ENCODE assay signal across 8 cellular contexts in genomic region chr1:243483084-243483845, GRCh38.
DNase-seq lines count a peak whose midpoint lies in the region; ATAC-seq and TF ChIP-seq lines count a peak whose summit lies in the region.

No MANE protein-coding gene starts in this region.

- H3K4me3 ChIP-seq in left ventricle myocardium inferior = peak overlapping the region; percentile 61
- peak overlapping the region; percentile 34 to 63 (median 54) for H3K4me3 ChIP-seq in sigmoid colon
- no peak overlapping the region for H3K4me3 ChIP-seq in MM.1S (ENCODE audit: low read length)

- no peaks in the 10 kb centered on the region for H3F3A ChIP-seq in MM.1S (ENCODE audit: insufficient read depth, low read length)

- H3K4me1 Mint-ChIP-seq in activated T-cell treated with anti-CD3 and anti-CD28 coated beads, Interleukin-2, amount 50 U/mL, for 72 hours (ENCODE audit: low read depth) = peaks cover 20% of the 10 kb centered on the region

- H3K27ac ChIP-seq in left ventricle myocardium inferior (replicated peaks) = no peak overlapping the region
- H3K27ac ChIP-seq in sigmoid colon = peak overlapping the region in 3 of 4 donors; percentile 14 to 39 (median 24)
- H3K27ac ChIP-seq in MM.1S (ENCODE audit: low read length) = no peak overlapping the region

- H3K27me3 ChIP-seq in left ventricle myocardium inferior (ENCODE audit: low read depth) (no peaks in the 10 kb centered on the region), sigmoid colon (no peaks in the 10 kb centered on the region), MM.1S (replicated peaks; ENCODE audit: insufficient read depth, low read length) (no peaks in the 10 kb centered on the region)

- WGBS in sigmoid colon, 2 donors = 27 to 81% methylated on average over 62 of the region's 62 CpGs

- H2AFZ ChIP-seq in MM.1S (ENCODE audit: low read length) = no peak overlapping the region

- no peak for TF ChIP-seq POLR2A in sigmoid colon (IDR thresholded peaks at IDR 0.05)

- ATAC-seq in GM19043 (IDR thresholded peaks at IDR 0.05; ENCODE audit: low read depth, unreplicated experiment) = peak; percentile 43
- peak; percentile 47 for ATAC-seq in activated T-cell treated with anti-CD3 and anti-CD28 coated beads, Interleukin-2, amount 50 U/mL, for 72 hours (replicated peaks in 1 of 2)

- H3K4me3 Mint-ChIP-seq in activated T-cell treated with anti-CD3 and anti-CD28 coated beads, Interleukin-2, amount 50 U/mL, for 72 hours = peak overlapping the region; percentile 76 to 77

- H3K27ac Mint-ChIP-seq in activated T-cell treated with anti-CD3 and anti-CD28 coated beads, Interleukin-2, amount 50 U/mL, for 72 hours = no peak overlapping the region

- no peaks in the 10 kb centered on the region for H3K9me2 ChIP-seq in MM.1S (replicated peaks; ENCODE audit: insufficient read depth, low read length)

- intact Hi-C loops in left ventricle myocardium inferior (cut with micrococcal nuclease) = no loop called here
- intact Hi-C loops in sigmoid colon (cut with DNase I) = loop anchor here (5.0 kb wide), 2 partner anchors 264 to 789 kb away; no protein-coding TSS in a partner anchor

- H3K4me1 ChIP-seq in left ventricle myocardium inferior = peaks cover 19% of the 10 kb centered on the region
- peaks cover 0 to 17% (median 11%) of the 10 kb centered on the region in 4 donors for H3K4me1 ChIP-seq in sigmoid colon
- H3K4me1 ChIP-seq in MM.1S (ENCODE audit: low read length) = no peaks in the 10 kb centered on the region

- no peak overlapping the region for H3K4me2 ChIP-seq in MM.1S (ENCODE audit: low read depth, low read length)

- no peaks in the 10 kb centered on the region for H3K27me3 Mint-ChIP-seq in activated T-cell treated with anti-CD3 and anti-CD28 coated beads, Interleukin-2, amount 50 U/mL, for 72 hours (ENCODE audit: low read depth)

- H3K79me2 ChIP-seq in MM.1S (ENCODE audit: low read length) = no peaks in the 10 kb centered on the region

- DNase-seq in activated T-cell treated with anti-CD3 and anti-CD28 coated beads, Interleukin-2, amount 50 U/mL, for 72 hours = peak; percentile 6 to 19
- no peak for DNase-seq in left ventricle myocardium inferior
- DNase-seq in sigmoid colon = peak; percentile 69
- DNase-seq in COLO829 (ENCODE audit: low spot score) = no peak
- no peak for DNase-seq in GM19240 (ENCODE audit: insufficient read length, low spot score)
- no peak for DNase-seq in T1000 (lab: John Stamatoyannopoulos, UW)
- DNase-seq in MM.1S = no peak

- peaks cover 0 to 3% of the 10 kb centered on the region in 2 donors for H3K36me3 Mint-ChIP-seq in activated T-cell treated with anti-CD3 and anti-CD28 coated beads, Interleukin-2, amount 50 U/mL, for 72 hours (ENCODE audit: insufficient read depth in 2 of 2)

- no peak overlapping the region for H3K9ac ChIP-seq in MM.1S (ENCODE audit: low read length)

- TF ChIP-seq CTCF in left ventricle myocardium inferior (IDR thresholded peaks at IDR 0.05; ENCODE audit: borderline replicate concordance) (peak; percentile 32), sigmoid colon (IDR thresholded peaks at IDR 0.05) (peak in 3 of 4 experiments; percentile 9 to 46 (median 17)), MM.1S (IDR thresholded peaks at IDR 0.05; ENCODE audit: low read length) (no peak)

- peaks cover 0 to 3% of the 10 kb centered on the region in 2 donors for H3K9me3 Mint-ChIP-seq in activated T-cell treated with anti-CD3 and anti-CD28 coated beads, Interleukin-2, amount 50 U/mL, for 72 hours

- no peak for TF ChIP-seq EP300 in sigmoid colon (IDR thresholded peaks at IDR 0.05)

- H3K9me3 ChIP-seq in left ventricle myocardium inferior (replicated peaks) (no peaks in the 10 kb centered on the region), sigmoid colon (no peaks in the 10 kb centered on the region), MM.1S (replicated peaks; ENCODE audit: insufficient read depth, low read length) (no peaks in the 10 kb centered on the region)

- H4K20me1 ChIP-seq in MM.1S (ENCODE audit: insufficient read depth, low read length) = no peaks in the 10 kb centered on the region

- H3K36me3 ChIP-seq in left ventricle myocardium inferior (no peaks in the 10 kb centered on the region), sigmoid colon (no peaks in the 10 kb centered on the region), MM.1S (replicated peaks; ENCODE audit: insufficient read depth, low read length) (no peaks in the 10 kb centered on the region)

Comparison
In these comparisons a context has a peak if more than half of its experiments do, and no peak if none do; other contexts are left out.
1. DNase-seq: peak in activated T-cell treated with anti-CD3 and anti-CD28 coated beads, Interleukin-2, amount 50 U/mL, for 72 hours (2 of 2) and sigmoid colon (single experiment); none in left ventricle myocardium inferior (single experiment), COLO829 (single experiment), GM19240 (single experiment), T1000 (single experiment) and MM.1S (single experiment).
2. H3K27ac ChIP-seq: peak in sigmoid colon (3 of 4); none in left ventricle myocardium inferior (single experiment) and MM.1S (single experiment).